8 cellular contexts compared by ENCODE assay signal in genomic region chr11:3554606-3555005, GRCh38.
DNase-seq lines count a peak whose midpoint lies in the region; ATAC-seq, FAIRE-seq and TF ChIP-seq lines count a peak whose summit lies in the region.
"Not testable (repeated sequence)": the region's sequence is repeated elsewhere in the genome, so short reads cannot be mapped to it uniquely, and the experiment has no call there.

No MANE protein-coding gene starts in this region.

- in situ Hi-C loops in GM12878 (cut with MboI) = not testable (repeated sequence)

- not testable (repeated sequence) for H3K4me1 ChIP-seq in CD4-positive, CD25-positive, alpha-beta regulatory T cell (ENCODE audit: control insufficient read depth, insufficient read depth, low read length, poor library complexity, severe bottlenecking); OCI-LY3 (ENCODE audit: low read length); GM12878 (ENCODE audit: control insufficient read depth, insufficient read depth, low read length)

- not testable (repeated sequence) for H3K9me3 ChIP-seq in CD4-positive, CD25-positive, alpha-beta regulatory T cell (ENCODE audit: control insufficient read depth in 2 of 2, low read length in 2 of 2); OCI-LY3 (ENCODE audit: insufficient read depth, low read length); GM12878 (replicated peaks; ENCODE audit: control insufficient read depth, insufficient read depth, low read length)

- intact Hi-C loops in activated CD4-positive, alpha-beta T cell treated with anti-CD3 and anti-CD28 coated beads, Interleukin-2, amount 10 ng/mL, durations not matched to agents 24 days and 14 days (cut with micrococcal nuclease); GM12878 (cut with micrococcal nuclease; ENCODE audit: unreplicated experiment): not testable (repeated sequence)

- SMC1A ChIA-PET in GM12878 (lab: Charles Lee; ENCODE audit: uncharacterized antibody, unreplicated experiment) = interaction anchor here (1.1 kb wide), 1 partner anchor 60 kb away, joined by 3 read pairs; no protein-coding TSS in a partner anchor

- not testable (repeated sequence) for TF ChIP-seq EP300 in GM12878 (IDR thresholded peaks at IDR 0.05; ENCODE audit: borderline replicate concordance in 1 of 2, control insufficient read depth in 1 of 2, low read depth in 2 of 2, low read length in 2 of 2)

- peak overlapping the region; percentile 26 to 84 (median 62) for H3K4me3 Mint-ChIP-seq in CD4-positive, CD25-positive, alpha-beta regulatory T cell
- peak overlapping the region; percentile 51 for H3K4me3 Mint-ChIP-seq in activated CD4-positive, alpha-beta T cell treated with anti-CD3 and anti-CD28 coated beads, Interleukin-2, amount 10 ng/mL, durations not matched to agents 24 days and 14 days
- H3K4me3 Mint-ChIP-seq in stimulated activated effector memory CD8-positive, alpha-beta T cell treated with anti-CD3 and anti-CD28 coated beads, Interleukin-12 subunit alpha, Interleukin-12 subunit beta, amount 100 ng/mL, for 72 hours = peak overlapping the region; percentile 30

- peak overlapping the region; percentile 38 to 82 (median 80) for H3K27ac Mint-ChIP-seq in CD4-positive, CD25-positive, alpha-beta regulatory T cell
- peak overlapping the region; percentile 90 for H3K27ac Mint-ChIP-seq in activated CD4-positive, alpha-beta T cell treated with anti-CD3 and anti-CD28 coated beads, Interleukin-2, amount 10 ng/mL, durations not matched to agents 24 days and 14 days
- not testable (repeated sequence) for H3K27ac Mint-ChIP-seq in stimulated activated effector memory CD8-positive, alpha-beta T cell treated with anti-CD3 and anti-CD28 coated beads, Interleukin-12 subunit alpha, Interleukin-12 subunit beta, amount 100 ng/mL, for 72 hours

- not testable (repeated sequence) for H3K79me2 ChIP-seq in OCI-LY3 (ENCODE audit: low read length); GM12878 (ENCODE audit: control insufficient read depth, insufficient read depth, low read length)

- H3K36me3 Mint-ChIP-seq in CD4-positive, CD25-positive, alpha-beta regulatory T cell; activated CD4-positive, alpha-beta T cell treated with anti-CD3 and anti-CD28 coated beads, Interleukin-2, amount 10 ng/mL, durations not matched to agents 24 days and 14 days (ENCODE audit: low read depth); stimulated activated effector memory CD8-positive, alpha-beta T cell treated with anti-CD3 and anti-CD28 coated beads, Interleukin-12 subunit alpha, Interleukin-12 subunit beta, amount 100 ng/mL, for 72 hours: not testable (repeated sequence)

- not testable (repeated sequence) for H3K36me3 ChIP-seq in CD4-positive, CD25-positive, alpha-beta regulatory T cell (ENCODE audit: control insufficient read depth, insufficient read depth, low read length); OCI-LY3 (replicated peaks; ENCODE audit: low read depth, low read length); GM12878 (ENCODE audit: control insufficient read depth in 2 of 2, insufficient read depth in 2 of 2, low read length in 1 of 2)

- not testable (repeated sequence) for H2AFZ ChIP-seq in OCI-LY3 (ENCODE audit: low read depth, low read length); GM12878 (ENCODE audit: control insufficient read depth, low read depth, low read length)

- not testable (repeated sequence) for H3K27me3 ChIP-seq in CD4-positive, CD25-positive, alpha-beta regulatory T cell (ENCODE audit: control insufficient read depth, insufficient read depth, low read length); OCI-LY3 (ENCODE audit: low read depth, low read length); GM12878 (replicated peaks in 1 of 2; ENCODE audit: control insufficient read depth in 2 of 2, insufficient read depth in 2 of 2, low read length in 1 of 2)

- RAD21 ChIA-PET in GM12878 (lab: Charles Lee; ENCODE audit: unreplicated experiment) = not testable (repeated sequence)

- DNase-seq in CD4-positive, CD25-positive, alpha-beta regulatory T cell = peak in 1 of 3 donors; percentile 49
- peak; percentile 69 for DNase-seq in activated CD4-positive, alpha-beta T cell treated with anti-CD3 and anti-CD28 coated beads, Interleukin-2, amount 10 ng/mL, durations not matched to agents 24 days and 14 days
- DNase-seq in activated T-cell treated with anti-CD3 and anti-CD28 coated beads for 4 hours = peak; percentile 21
- peak; percentile 70 for DNase-seq in activated effector memory CD4-positive, alpha-beta T cell treated with anti-CD3 and anti-CD28 coated beads, Interleukin-2, amount 50 U/mL, for 16 hours
- not testable (repeated sequence) for DNase-seq in GM12878 (ENCODE audit: low read depth, low spot score); stimulated activated effector memory CD8-positive, alpha-beta T cell treated with anti-CD3 and anti-CD28 coated beads, Interleukin-12 subunit alpha, Interleukin-12 subunit beta, amount 100 ng/mL, for 72 hours (ENCODE audit: low spot score in 2 of 2)
- DNase-seq in stimulated activated CD4-positive, alpha-beta T cell treated with anti-CD3 and anti-CD28 coated beads, Interleukin-12 subunit alpha, Interleukin-12 subunit beta, amount 100 ng/mL, for 4 hours = peak; percentile 7

- not testable (repeated sequence) for H3K27me3 Mint-ChIP-seq in CD4-positive, CD25-positive, alpha-beta regulatory T cell; activated CD4-positive, alpha-beta T cell treated with anti-CD3 and anti-CD28 coated beads, Interleukin-2, amount 10 ng/mL, durations not matched to agents 24 days and 14 days

- not testable (repeated sequence) for H4K20me1 ChIP-seq in OCI-LY3 (ENCODE audit: insufficient read depth, low read length); GM12878 (ENCODE audit: control insufficient read depth, insufficient read depth)

- not testable (repeated sequence) for FAIRE-seq in GM12878 (lab: Jason Lieb, UNC)

- H3K9me3 Mint-ChIP-seq in CD4-positive, CD25-positive, alpha-beta regulatory T cell; activated CD4-positive, alpha-beta T cell treated with anti-CD3 and anti-CD28 coated beads, Interleukin-2, amount 10 ng/mL, durations not matched to agents 24 days and 14 days; stimulated activated effector memory CD8-positive, alpha-beta T cell treated with anti-CD3 and anti-CD28 coated beads, Interleukin-12 subunit alpha, Interleukin-12 subunit beta, amount 100 ng/mL, for 72 hours: not testable (repeated sequence)

- H3K9ac ChIP-seq in OCI-LY3 (ENCODE audit: low read length); GM12878 (ENCODE audit: control insufficient read depth, insufficient read depth, low read length): not testable (repeated sequence)

- CTCF ChIA-PET in GM12878 (lab: Yijun Ruan, JAX) = not testable (repeated sequence)

- POLR2A ChIA-PET in GM12878 (lab: Charles Lee) = not testable (repeated sequence)

- H3K27ac ChIP-seq in CD4-positive, CD25-positive, alpha-beta regulatory T cell (ENCODE audit: insufficient read depth, low read length, poor library complexity, severe bottlenecking); OCI-LY3 (ENCODE audit: low read length); GM12878 (ENCODE audit: control insufficient read depth, insufficient read depth): not testable (repeated sequence)

- H3K4me1 Mint-ChIP-seq in CD4-positive, CD25-positive, alpha-beta regulatory T cell = peaks cover 0 to 16% (median 8%) of the 10 kb centered on the region in 4 donors
- not testable (repeated sequence) for H3K4me1 Mint-ChIP-seq in activated CD4-positive, alpha-beta T cell treated with anti-CD3 and anti-CD28 coated beads, Interleukin-2, amount 10 ng/mL, durations not matched to agents 24 days and 14 days; stimulated activated effector memory CD8-positive, alpha-beta T cell treated with anti-CD3 and anti-CD28 coated beads, Interleukin-12 subunit alpha, Interleukin-12 subunit beta, amount 100 ng/mL, for 72 hours

- TF ChIP-seq POLR2A in GM12878 (IDR thresholded peaks at IDR 0.05; ENCODE audit: low read depth, low read length) = not testable (repeated sequence)

- not testable (repeated sequence) for ATAC-seq in CD4-positive, CD25-positive, alpha-beta regulatory T cell (ENCODE audit: low read depth in 2 of 2); GM12878; stimulated activated effector memory CD8-positive, alpha-beta T cell treated with anti-CD3 and anti-CD28 coated beads, Interleukin-12 subunit alpha, Interleukin-12 subunit beta, amount 100 ng/mL, for 72 hours

- 0% methylated on average over 6 of the region's 6 CpGs for WGBS in GM12878 (ENCODE audit: insufficient coverage, insufficient replicate concordance, low lambda C conversion rate, missing lambda C conversion rate)

- H3K4me2 ChIP-seq in OCI-LY3 (ENCODE audit: low read length) = peak overlapping the region; percentile 30; the same call in 1 of the 2 replicates
- not testable (repeated sequence) for H3K4me2 ChIP-seq in GM12878 (ENCODE audit: control insufficient read depth, insufficient read depth)

- not testable (repeated sequence) for TF ChIP-seq RAD21 in GM12878 (IDR thresholded peaks at IDR 0.05; ENCODE audit: insufficient read depth, low read depth, low read length)

- TF ChIP-seq CTCF in OCI-LY3 (IDR thresholded peaks at IDR 0.05; ENCODE audit: low read depth, low read length); GM12878 (IDR thresholded peaks at IDR 0.05 in 2 of 3, conservative IDR thresholded peaks at IDR 0.05 in 1 of 3; ENCODE audit: control insufficient read depth in 2 of 3, extremely low read depth in 1 of 3, insufficient read depth in 1 of 3, low read depth in 3 of 3, low read length in 3 of 3): not testable (repeated sequence)

- peak overlapping the region; percentile 30 for H3K4me3 ChIP-seq in CD4-positive, CD25-positive, alpha-beta regulatory T cell (ENCODE audit: low read depth, low read length)
- H3K4me3 ChIP-seq in OCI-LY3 (ENCODE audit: low read length); GM12878: not testable (repeated sequence)

- BruUV-seq in GM12878 (replicated peaks; lab: Mats Ljungman, UMichigan) = not testable (repeated sequence)

TF ChIP-seq in GM12878, 131 proteins besides CTCF, POLR2A, EP300 and RAD21 (continues in another document):
- TF ChIP-seq BHLHE40 (IDR thresholded peaks at IDR 0.05; ENCODE audit: borderline replicate concordance in 1 of 2, low read depth in 2 of 2, low read length in 1 of 2) (peak in 1 of 2 experiments; percentile 7; a peak in 1 of 4 replicates), IKZF2 (IDR thresholded peaks at IDR 0.05) (peak; percentile 31 to 63; a peak in 2 of 4 replicates)
